ENCODE assay signal across 9 cellular contexts in genomic region chr3:156151824-156152428, GRCh38. TPM values are rescaled to one million over a fixed set of nuclear protein-coding genes. Genes with fewer than 3 reads are reported as not detected.
DNase-seq lines count a peak whose midpoint lies in the region; ATAC-seq and TF ChIP-seq lines count a peak whose summit lies in the region.
"Had no signal": no experiment of that assay in that cellular context is flagged by ENCODE, and none has a peak within 500 bp of the region (broad histone marks: within the 10 kb centered on the region; RNA-seq: fewer than 3 reads in every experiment).

No MANE protein-coding gene starts in this region.

- H3K4me1 ChIP-seq in ACC112 (ENCODE audit: control insufficient read depth, insufficient read depth, low read length, unreplicated experiment) (peaks cover 18% of the 10 kb centered on the region), fibroblast of lung (ENCODE audit: control insufficient read depth, extremely low read depth, insufficient read depth, low read length) (no peaks in the 10 kb centered on the region), thoracic aorta (ENCODE audit: control insufficient read depth in 1 of 2, low read depth in 2 of 2) (peaks cover 18 to 51% of the 10 kb centered on the region in 2 donors)

- peak; percentile 29 to 59 for DNase-seq in HL-60 (ENCODE audit: low read depth in 1 of 2, low spot score in 1 of 2)
- DNase-seq in NOMO-1 treated with DMSO at 0.1 percent for 48 hours (lab: John Stamatoyannopoulos, UW; ENCODE audit: unreplicated experiment): peak; percentile 61
- DNase-seq in activated T-cell treated with anti-CD3 and anti-CD28 coated beads for 24 hours (ENCODE audit: low read depth): peak; percentile 28
- peak; percentile 76 to 77 for DNase-seq in fibroblast of lung (ENCODE audit: low read depth in 2 of 2)
- DNase-seq in thoracic aorta (ENCODE audit: low spot score): peak; percentile 36

- H2AFZ ChIP-seq in ACC112 (ENCODE audit: low read length, unreplicated experiment) (peak overlapping the region; percentile 67), fibroblast of lung (ENCODE audit: low read length) (peak overlapping the region; percentile 19), neural cell (ENCODE audit: low read depth, low read length) (peak overlapping the region; percentile 1)

- TF ChIP-seq CTCF in HL-60 (IDR thresholded peaks at IDR 0.05; ENCODE audit: insufficient read depth, low read length) (peak; percentile 93), fibroblast of lung (conservative IDR thresholded peaks at IDR 0.05 in 1 of 2, IDR thresholded peaks at IDR 0.05 in 1 of 2; ENCODE audit: low read depth in 1 of 2, low read length in 2 of 2) (peak; percentile 75 to 85), neural cell (IDR thresholded peaks at IDR 0.05; ENCODE audit: poor library complexity, severe bottlenecking) (peak; percentile 92), thoracic aorta (IDR thresholded peaks at IDR 0.05) (peak; percentile 77)

- H3K27ac ChIP-seq in ACC112 (ENCODE audit: low read depth, low read length) (no peak overlapping the region), HL-60 (replicated peaks) (no peak overlapping the region), fibroblast of lung (ENCODE audit: insufficient read depth, low read length) (no peak overlapping the region), neural cell (ENCODE audit: low read length) (no peak overlapping the region), thoracic aorta (peak overlapping the region; percentile 36 to 78)
- H3K27ac ChIP-seq: skin epidermis had no signal

- H3K79me2 ChIP-seq in ACC112 (ENCODE audit: control insufficient read depth, insufficient read depth, low read length, unreplicated experiment): no peaks in the 10 kb centered on the region
- H3K79me2 ChIP-seq in fibroblast of lung (ENCODE audit: control insufficient read depth, insufficient read depth, low read length): no peaks in the 10 kb centered on the region
- no peaks in the 10 kb centered on the region for H3K79me2 ChIP-seq in neural cell (replicated peaks; ENCODE audit: insufficient read depth, low read length)

- peak; percentile 97 for TF ChIP-seq RAD21 in neural cell (conservative IDR thresholded peaks at IDR 0.05)

- H3K4me2 ChIP-seq in fibroblast of lung (ENCODE audit: extremely low read depth, insufficient read depth, low read length) (no peak overlapping the region), neural cell (ENCODE audit: low read length) (no peak overlapping the region)

- H3K36me3 ChIP-seq in ACC112 (ENCODE audit: insufficient read depth, low read length): no peaks in the 10 kb centered on the region
- H3K36me3 ChIP-seq in fibroblast of lung (ENCODE audit: control insufficient read depth, insufficient read depth, low read length): no peaks in the 10 kb centered on the region
- H3K36me3 ChIP-seq in neural cell (ENCODE audit: insufficient read depth, low read length): no peaks in the 10 kb centered on the region
- no peaks in the 10 kb centered on the region for H3K36me3 ChIP-seq in thoracic aorta

- H4K20me1 ChIP-seq in fibroblast of lung (ENCODE audit: control insufficient read depth, extremely low read depth, insufficient read depth, low read length): no peaks in the 10 kb centered on the region
- no peaks in the 10 kb centered on the region for H4K20me1 ChIP-seq in neural cell (ENCODE audit: insufficient read depth)

- H3K27me3 ChIP-seq in ACC112 (ENCODE audit: insufficient read depth, low read length) (no peaks in the 10 kb centered on the region), HL-60 (ENCODE audit: insufficient read depth, poor library complexity, severe bottlenecking) (peaks cover 9% of the 10 kb centered on the region), fibroblast of lung (ENCODE audit: control insufficient read depth, insufficient read depth, low read length) (peaks cover 2% of the 10 kb centered on the region), neural cell (ENCODE audit: insufficient read depth, low read depth, low read length) (no peaks in the 10 kb centered on the region), thoracic aorta (replicated peaks; ENCODE audit: insufficient read depth) (no peaks in the 10 kb centered on the region)

- H3K9me3 ChIP-seq in fibroblast of lung (ENCODE audit: control insufficient read depth, insufficient read depth, low read depth, low read length) (no peaks in the 10 kb centered on the region), neural cell (ENCODE audit: low read length) (no peaks in the 10 kb centered on the region), thoracic aorta (no peaks in the 10 kb centered on the region)

- no peaks in the 10 kb centered on the region for H3K9me2 ChIP-seq in neural cell (ENCODE audit: insufficient read depth, low read length)

- no peaks in the 10 kb centered on the region for H3F3A ChIP-seq in neural cell (ENCODE audit: insufficient read depth, low read length, poor library complexity, severe bottlenecking)

- ATAC-seq in GM18502 (IDR thresholded peaks at IDR 0.05; ENCODE audit: poor library complexity, unreplicated experiment) (peak; percentile 62), thoracic aorta (ENCODE audit: insufficient number of reproducible peaks, low FRiP score, low read depth) (peak; percentile 35)

- H3K9ac ChIP-seq in fibroblast of lung (ENCODE audit: insufficient read depth, low read length): no peak overlapping the region
- no peak overlapping the region for H3K9ac ChIP-seq in neural cell (ENCODE audit: low read length)

- TF ChIP-seq EP300 in neural cell (conservative IDR thresholded peaks at IDR 0.05; ENCODE audit: poor library complexity, severe bottlenecking): peak; percentile 29

- H3K4me3 ChIP-seq in ACC112 (ENCODE audit: low read depth, low read length) (no peak overlapping the region), HL-60 (replicated peaks; ENCODE audit: insufficient read depth, low read length) (no peak overlapping the region), fibroblast of lung (replicated peaks in 1 of 4; ENCODE audit: control extremely low read depth in 1 of 4, insufficient read depth in 1 of 4, low read depth in 3 of 4, low read length in 4 of 4) (no peak overlapping the region), neural cell (ENCODE audit: low read length) (no peak overlapping the region), thoracic aorta (no peak overlapping the region)
- H3K4me3 ChIP-seq: skin epidermis had no signal

TF ChIP-seq in neural cell, 6 proteins besides CTCF, POLR2A, EP300 and RAD21:
- TF ChIP-seq EZH2 (IDR thresholded peaks at IDR 0.05; ENCODE audit: borderline replicate concordance, insufficient read depth, low read length, poor library complexity, severe bottlenecking): no peak
- TF ChIP-seq MXI1 (conservative IDR thresholded peaks at IDR 0.05; ENCODE audit: poor library complexity, severe bottlenecking): peak; percentile 21
- TF ChIP-seq SMC3 (conservative IDR thresholded peaks at IDR 0.05; ENCODE audit: poor library complexity): peak; percentile 97

RNA-seq across cellular contexts. Expression of gene KCNAB1, which starts 31.5 kb away (rescaled TPM):
- 0.26 and 0.33 TPM in 2 replicates for total RNA-seq in fibroblast of lung
- 0.03 and 0.09 TPM in 2 replicates for polyA plus RNA-seq in fibroblast of lung
- polyA plus RNA-seq in fibroblast of lung (2012): 0.25 and 0.29 TPM in 2 replicates
- polyA minus RNA-seq in fibroblast of lung (ENCODE audit: low replicate concordance): not detected in 2 replicates
- 14.9 and 17.0 TPM in 2 replicates for polyA plus RNA-seq in neural cell
- 25.2 and 26.1 TPM in 2 replicates for polyA minus RNA-seq in neural cell
- total RNA-seq in thoracic aorta: 10 to 100 TPM; 12.2 to 14.2 TPM

Comparison
In these comparisons a context has a peak if more than half of its experiments do, and no peak if none do; other contexts are left out.
1. H2AFZ ChIP-seq: peak in every context shown above with its lines; median percentile 67 in ACC112; 19 in fibroblast of lung; 1 in neural cell.
2. H3K27ac ChIP-seq: peak in thoracic aorta (2 of 2); none in ACC112 (single experiment), HL-60 (single experiment), fibroblast of lung (single experiment) and neural cell (single experiment).
3. Peak in every context shown above with its lines, with median percentiles within 50 percentile points of each other: DNase-seq and CTCF ChIP-seq.